Comparison of ENCODE assay signal across 14 cellular contexts in the genomic region with DNA sequence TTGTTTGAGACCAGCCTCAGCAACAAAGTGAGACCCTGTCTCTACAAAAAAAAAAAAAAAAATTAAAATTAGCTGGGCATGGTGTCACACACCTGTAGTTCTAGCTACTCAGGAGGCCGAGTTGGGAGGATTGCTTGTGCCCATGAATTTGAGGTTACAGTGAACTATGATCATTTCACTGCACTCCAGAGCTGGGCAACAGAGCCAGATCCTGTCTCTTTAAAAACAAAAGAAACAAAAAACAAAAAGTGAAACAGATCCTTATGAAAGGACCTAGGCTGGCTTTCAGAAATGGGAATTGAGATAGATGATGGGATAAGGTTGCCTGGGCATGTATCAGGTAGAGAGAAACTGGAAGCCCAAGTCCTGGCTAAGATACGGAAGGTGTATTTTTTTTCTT. TPM values are rescaled to one million over a fixed set of nuclear protein-coding genes. Genes with fewer than 3 reads are reported as not detected.
A peak's percentile ranks its signal among the peaks of the same experiment; 100 is the strongest.
DNase-seq lines count a peak whose midpoint lies in the region; ATAC-seq and TF ChIP-seq lines count a peak whose summit lies in the region.
"Had no signal": no experiment of that assay in that cellular context is flagged by ENCODE, and none has a peak within 500 bp of the region (broad histone marks: within the 10 kb centered on the region; RNA-seq: fewer than 3 reads in every experiment).

No MANE protein-coding gene starts in this region.

- POLR2A ChIA-PET in Caco-2 (lab: Charles Lee): no interaction called here

- H3K9me3 Mint-ChIP-seq in CD14-positive monocyte: no peaks in the 10 kb centered on the region
- no peaks in the 10 kb centered on the region for H3K9me3 Mint-ChIP-seq in Caco-2 (ENCODE audit: unreplicated experiment)

- H3K27ac Mint-ChIP-seq in CD14-positive monocyte: peak overlapping the region in 4 of 7 donors; percentile 30 to 81 (median 58)
- H3K27ac Mint-ChIP-seq in Caco-2 (ENCODE audit: unreplicated experiment): peak overlapping the region; percentile 61

- 98% methylated on average over 2 of the region's 2 CpGs for WGBS in hepatocyte (ENCODE audit: low lambda C conversion rate, missing lambda C conversion rate)

- H3K27me3 ChIP-seq in Caco-2 (replicated peaks; ENCODE audit: control insufficient read depth, insufficient read depth, low read length): no peaks in the 10 kb centered on the region
- no peaks in the 10 kb centered on the region for H3K27me3 ChIP-seq in hepatocyte
- no peaks in the 10 kb centered on the region for H3K27me3 ChIP-seq in neutrophil
- H3K27me3 ChIP-seq: Peyer's patch had no signal

- H3K79me2 ChIP-seq in hepatocyte: no peaks in the 10 kb centered on the region

- H3K36me3 Mint-ChIP-seq in CD14-positive monocyte (peaks cover 46 to 65% of the 10 kb centered on the region in 2 donors), Caco-2 (ENCODE audit: insufficient read depth, unreplicated experiment) (peaks cover 13% of the 10 kb centered on the region)

- H3K4me2 ChIP-seq in hepatocyte: no peak overlapping the region

- no peak for DNase-seq in CD14-positive monocyte (ENCODE audit: low spot score)
- no peak for DNase-seq in Caco-2
- DNase-seq in hepatocyte (ENCODE audit: low spot score): no peak
- no peak for DNase-seq in hippocampal formation (lab: John Stamatoyannopoulos, UW)
- DNase-seq: COR-L47; NCI-H1105; NCI-H2081 treated with DMSO at 0.1 percent for 48 hours; NCI-H510A; NCI-H748 treated with DMSO at 0.1 percent for 48 hours; NK-92 treated with Interleukin-12 subunit alpha and Interleukin-12 subunit beta, amount 100 ng/mL, for 24 hours; Peyer's patch had no signal

- H3K9me3 ChIP-seq in Caco-2 (no peaks in the 10 kb centered on the region), hepatocyte (ENCODE audit: low read depth) (no peaks in the 10 kb centered on the region), neutrophil (no peaks in the 10 kb centered on the region)
- H3K9me3 ChIP-seq: Peyer's patch had no signal

- H3K4me3 ChIP-seq in Caco-2 (ENCODE audit: low read depth, low read length): no peak overlapping the region
- no peak overlapping the region for H3K4me3 ChIP-seq in hepatocyte
- no peak overlapping the region for H3K4me3 ChIP-seq in neutrophil (ENCODE audit: low read depth in 1 of 2, low read length in 1 of 2)
- H3K4me3 ChIP-seq: Peyer's patch had no signal

- ATAC-seq in HG03565 (IDR thresholded peaks at IDR 0.05; ENCODE audit: unreplicated experiment) (no peak), HG03342 (IDR thresholded peaks at IDR 0.05; ENCODE audit: unreplicated experiment) (no peak)

- peaks cover 0 to 2% (median 0%) of the 10 kb centered on the region in 3 donors for H3K27me3 Mint-ChIP-seq in CD14-positive monocyte (ENCODE audit: low read depth in 3 of 3)
- H3K27me3 Mint-ChIP-seq in Caco-2 (ENCODE audit: insufficient read depth, unreplicated experiment): no peaks in the 10 kb centered on the region

- CTCF ChIA-PET in Caco-2 (lab: Charles Lee): no interaction called here

- TF ChIP-seq CTCF in CD14-positive monocyte (IDR thresholded peaks at IDR 0.05) (no peak), Caco-2 (IDR thresholded peaks at IDR 0.05; ENCODE audit: insufficient read depth in 1 of 2, low read depth in 1 of 2, low read length in 1 of 2, severe bottlenecking in 1 of 2, unreplicated experiment in 1 of 2) (no peak), hepatocyte (IDR thresholded peaks at IDR 0.05; ENCODE audit: poor library complexity) (no peak), neutrophil (IDR thresholded peaks at IDR 0.05) (no peak)

- H3K9me2 ChIP-seq in hepatocyte (replicated peaks; ENCODE audit: insufficient read depth): no peaks in the 10 kb centered on the region

- BruUV-seq in Caco-2 (replicated peaks; lab: Mats Ljungman, UMichigan): no TSS peak

- peak overlapping the region; percentile 23 for H3K27ac ChIP-seq in hepatocyte
- H3K27ac ChIP-seq in neutrophil: peak overlapping the region; percentile 63
- H3K27ac ChIP-seq: Peyer's patch had no signal

- H3K36me3 ChIP-seq in Caco-2 (ENCODE audit: control insufficient read depth, insufficient read depth, low read length) (peaks cover 4% of the 10 kb centered on the region; the same call in 1 of the 2 replicates), hepatocyte (replicated peaks; ENCODE audit: insufficient read depth, low read depth) (no peaks in the 10 kb centered on the region), neutrophil (peaks cover 51% of the 10 kb centered on the region)

- H3K4me3 Mint-ChIP-seq in CD14-positive monocyte (peak overlapping the region in 1 of 2 donors; percentile 16), Caco-2 (ENCODE audit: unreplicated experiment) (no peak overlapping the region)

- H4K20me1 ChIP-seq in hepatocyte (ENCODE audit: insufficient read depth, poor library complexity, severe bottlenecking): no peaks in the 10 kb centered on the region

- intact Hi-C loops in CD14-positive monocyte (cut with micrococcal nuclease) (no loop called here), Caco-2 (cut with micrococcal nuclease; ENCODE audit: unreplicated experiment) (no loop called here)

- H3K4me1 Mint-ChIP-seq in CD14-positive monocyte (peaks cover 11% of the 10 kb centered on the region), Caco-2 (ENCODE audit: low read depth, unreplicated experiment) (peaks cover 24% of the 10 kb centered on the region)

- H3K4me1 ChIP-seq in Caco-2: peaks cover 53% of the 10 kb centered on the region
- H3K4me1 ChIP-seq in hepatocyte (ENCODE audit: insufficient read depth): peaks cover 13% of the 10 kb centered on the region
- H3K4me1 ChIP-seq in neutrophil (ENCODE audit: control insufficient read depth in 1 of 2, insufficient read depth in 1 of 2, low read depth in 1 of 2, low read length in 1 of 2): peaks cover 0 to 7% of the 10 kb centered on the region in 2 experiments
- H3K4me1 ChIP-seq: Peyer's patch had no signal

- H2AFZ ChIP-seq in hepatocyte: no peak overlapping the region

RNA-seq across cellular contexts. Expression of a gene that starts 13.9 kb away (rescaled TPM):
- polyA plus RNA-seq in CD14-positive monocyte: 10 to 100 TPM; 16.2 to 17.8 TPM
- 25.0 and 26.0 TPM in 2 replicates for total RNA-seq in Caco-2 (2022)
- total RNA-seq in hepatocyte: 21.4 and 38.0 TPM in 2 replicates
- polyA plus RNA-seq in hepatocyte: 18.0 and 20.4 TPM in 2 replicates

RNA-seq across cellular contexts. Expression of a gene that starts 52.4 kb away (rescaled TPM):
- polyA plus RNA-seq in CD14-positive monocyte: under 1 TPM in 1 of 2 donors, not detected in 1; 0.25 TPM
- total RNA-seq in Caco-2 (2022): 3.9 and 4.9 TPM in 2 replicates
- 1.3 and 4.8 TPM in 2 replicates for total RNA-seq in hepatocyte
- polyA plus RNA-seq in hepatocyte: 0.69 and 3.3 TPM in 2 replicates

RNA-seq across cellular contexts. Expression of a gene that starts 52.5 kb away (rescaled TPM):
- polyA plus RNA-seq in CD14-positive monocyte (10 to 100 TPM; 16.5 to 25.5 TPM), hepatocyte (17.2 and 18.0 TPM in 2 replicates)
- total RNA-seq in Caco-2 (2022) (49.5 and 55.2 TPM in 2 replicates), hepatocyte (55.0 and 74.5 TPM in 2 replicates)
